ENCODE assay signal across 8 cellular contexts in the genomic region with DNA sequence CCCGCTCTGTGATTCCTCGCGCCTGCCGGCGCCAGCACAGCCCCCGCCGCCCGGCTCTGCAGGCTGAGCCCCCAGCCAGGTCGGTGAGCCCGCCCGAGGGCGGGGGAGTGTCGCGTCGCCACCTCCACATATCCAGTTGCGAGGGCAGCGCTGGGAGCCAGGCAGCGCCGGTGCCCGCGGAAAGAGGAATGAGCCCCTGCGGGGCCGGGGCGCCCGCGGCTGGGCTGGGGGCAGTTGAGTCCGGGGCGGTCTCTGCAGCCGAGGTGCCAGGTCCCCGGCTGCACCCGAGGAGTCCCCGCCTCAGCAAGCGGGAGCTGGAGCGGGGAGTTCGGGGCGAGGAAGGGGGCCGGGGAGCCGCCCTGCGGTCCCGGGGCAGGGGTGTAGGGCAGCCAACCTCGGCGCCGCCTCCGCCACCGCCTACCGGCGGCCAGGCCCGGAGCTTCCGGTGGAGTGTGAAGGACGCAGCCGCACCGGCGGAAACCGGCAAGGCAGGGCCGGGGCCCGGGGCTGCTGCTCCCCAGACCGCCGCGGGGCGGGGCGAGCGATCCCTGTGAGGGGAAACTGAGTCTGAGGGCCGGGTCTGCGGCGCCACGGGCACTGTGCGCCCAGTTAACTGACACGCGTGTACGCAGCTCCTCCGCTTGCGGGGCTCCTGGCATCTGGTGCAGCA. TPM values are rescaled to one million over a fixed set of nuclear protein-coding genes. Genes with fewer than 3 reads are reported as not detected.
A peak's percentile ranks its signal among the peaks of the same experiment; 100 is the strongest.
DNase-seq lines count a peak whose midpoint lies in the region; ATAC-seq and TF ChIP-seq lines count a peak whose summit lies in the region.

No MANE protein-coding gene starts in this region.

- no peaks in the 10 kb centered on the region for H3K9me3 Mint-ChIP-seq in activated naive CD4-positive, alpha-beta T cell treated with anti-CD3 and anti-CD28 coated beads, Interleukin-2, amount 10 ng/mL, durations not matched to agents 7 days and 5 days

- H2AFZ ChIP-seq in osteoblast (ENCODE audit: low read length), result peak overlapping the region; percentile 81

- peak overlapping the region; percentile 57 for H3K27ac ChIP-seq in 22Rv1
- H3K27ac ChIP-seq in osteoblast (ENCODE audit: low read depth, low read length), result no peak overlapping the region

- no peaks in the 10 kb centered on the region for H3K9me3 ChIP-seq in osteoblast (ENCODE audit: low read depth, low read length)

- peak overlapping the region; percentile 99 for H3K27ac Mint-ChIP-seq in activated naive CD4-positive, alpha-beta T cell treated with anti-CD3 and anti-CD28 coated beads, Interleukin-2, amount 10 ng/mL, durations not matched to agents 7 days and 5 days

- H3K36me3 Mint-ChIP-seq in activated naive CD4-positive, alpha-beta T cell treated with anti-CD3 and anti-CD28 coated beads, Interleukin-2, amount 10 ng/mL, durations not matched to agents 7 days and 5 days, result peaks cover 32% of the 10 kb centered on the region

- H3K27me3 ChIP-seq in osteoblast (ENCODE audit: insufficient read depth, low read length), result no peaks in the 10 kb centered on the region

- peak overlapping the region; percentile 82 for H3K4me2 ChIP-seq in osteoblast (ENCODE audit: insufficient read depth, low read length)

- intact Hi-C loops in head of caudate nucleus (cut with DNase I), result no loop called here

- H3K4me1 ChIP-seq in osteoblast (ENCODE audit: insufficient read depth, low read length), result peaks cover 36% of the 10 kb centered on the region

- ATAC-seq in GM18505 (IDR thresholded peaks at IDR 0.05; ENCODE audit: unreplicated experiment), result peak; percentile 33
- ATAC-seq in HG03108 (IDR thresholded peaks at IDR 0.05; ENCODE audit: unreplicated experiment), result peak; percentile 32

- peak overlapping the region; percentile 75 for H3K4me3 ChIP-seq in osteoblast (ENCODE audit: insufficient read depth, low read length)

- TF ChIP-seq CTCF in 22Rv1 (IDR thresholded peaks at IDR 0.05), result no peak; the same call in 1 of the 2 replicates
- no peak for TF ChIP-seq CTCF in osteoblast (IDR thresholded peaks at IDR 0.05; ENCODE audit: extremely low read depth, low read depth, low read length)

- peak overlapping the region; percentile 84 for H3K4me3 Mint-ChIP-seq in activated naive CD4-positive, alpha-beta T cell treated with anti-CD3 and anti-CD28 coated beads, Interleukin-2, amount 10 ng/mL, durations not matched to agents 7 days and 5 days

- H3K4me1 Mint-ChIP-seq in activated naive CD4-positive, alpha-beta T cell treated with anti-CD3 and anti-CD28 coated beads, Interleukin-2, amount 10 ng/mL, durations not matched to agents 7 days and 5 days, result peaks cover 86% of the 10 kb centered on the region

- H3K36me3 ChIP-seq in osteoblast (ENCODE audit: insufficient read depth, low read length), result no peaks in the 10 kb centered on the region

- H3K79me2 ChIP-seq in osteoblast (ENCODE audit: insufficient read depth, low read length), result no peaks in the 10 kb centered on the region

- no peaks in the 10 kb centered on the region for H3K27me3 Mint-ChIP-seq in activated naive CD4-positive, alpha-beta T cell treated with anti-CD3 and anti-CD28 coated beads, Interleukin-2, amount 10 ng/mL, durations not matched to agents 7 days and 5 days

- DNase-seq in OCI-M1 (lab: John Stamatoyannopoulos, UW) (peak; percentile 67), head of caudate nucleus (peak in 41 of 42 donors; percentile 39 to 86 (median 74)), osteoblast (ENCODE audit: insufficient read length, low spot score, missing footprints) (peak; percentile 90), T1000 (lab: John Stamatoyannopoulos, UW) (no peak)
- DNase-seq in activated naive CD4-positive, alpha-beta T cell treated with anti-CD3 and anti-CD28 coated beads, Interleukin-2, amount 10 ng/mL, durations not matched to agents 7 days and 5 days, result peak; percentile 87

- TF ChIP-seq POLR2A in GM18505 (IDR thresholded peaks at IDR 0.05; ENCODE audit: borderline replicate concordance, extremely low read depth, insufficient read depth, insufficient read length), result peak; percentile 83

- no peaks in the 10 kb centered on the region for H4K20me1 ChIP-seq in osteoblast (ENCODE audit: insufficient read depth, low read length)

- CTCF ChIA-PET in activated naive CD4-positive, alpha-beta T cell treated with anti-CD3 and anti-CD28 coated beads, Interleukin-2, amount 10 ng/mL, durations not matched to agents 7 days and 5 days (lab: Charles Lee), result interaction anchor here (0.7 to 1.9 kb wide), 9 partner anchors 9 to 82 kb away, joined by 3 to 8 read pairs (median 4); no protein-coding TSS in a partner anchor

RNA-seq across cellular contexts. Expression of a gene that starts 2.3 kb away (rescaled TPM):
- total RNA-seq in osteoblast, result 0.88 and 1.8 TPM in 2 replicates

RNA-seq across cellular contexts. Expression of a gene that starts 51.9 kb away (rescaled TPM):
- total RNA-seq in osteoblast, result 13.8 and 16.6 TPM in 2 replicates
